Comparison of ENCODE assay signal across 8 cellular contexts in genomic region chr22:41576877-41577276, GRCh38. TPM values are rescaled to one million over a fixed set of nuclear protein-coding genes. Genes with fewer than 3 reads are reported as not detected.
DNase-seq lines count a peak whose midpoint lies in the region; ATAC-seq, FAIRE-seq and TF ChIP-seq lines count a peak whose summit lies in the region.

No MANE protein-coding gene starts in this region.

- H3K27me3 ChIP-seq in CD4-positive, alpha-beta T cell (ENCODE audit: control insufficient read depth, insufficient read depth, low read length): no peaks in the 10 kb centered on the region
- H3K27me3 ChIP-seq in GM23338 (ENCODE audit: insufficient read depth) (no peaks in the 10 kb centered on the region), bronchial epithelial cell (ENCODE audit: control insufficient read depth, insufficient read depth, low read length) (no peaks in the 10 kb centered on the region), HepG2 (ENCODE audit: control insufficient read depth in 1 of 2, insufficient read depth in 2 of 2, low read length in 2 of 2) (no peaks in the 10 kb centered on the region)

- H3K27ac ChIP-seq in CD4-positive, alpha-beta T cell (ENCODE audit: low read depth, low read length): no peak overlapping the region
- H3K27ac ChIP-seq in GM23338 (ENCODE audit: low read depth) (no peak overlapping the region), HepG2 (ENCODE audit: extremely low read length, insufficient read depth, low read length) (no peak overlapping the region)

- no peak overlapping the region for H3K4me3 ChIP-seq in GM23338
- no peak overlapping the region for H3K4me3 ChIP-seq in bronchial epithelial cell (ENCODE audit: low read depth, low read length)
- H3K4me3 ChIP-seq in HepG2 (replicated peaks in 1 of 3; ENCODE audit: insufficient read depth in 1 of 3, low read depth in 2 of 3, low read length in 3 of 3): no peak overlapping the region

- H3K4me1 ChIP-seq in GM23338 (ENCODE audit: insufficient read depth) (no peaks in the 10 kb centered on the region), HepG2 (ENCODE audit: insufficient read depth, low read length) (peaks cover 28% of the 10 kb centered on the region)

- H3K4me1 Mint-ChIP-seq in CD4-positive, alpha-beta T cell (ENCODE audit: low read depth): no peaks in the 10 kb centered on the region
- H3K4me1 Mint-ChIP-seq in GM23338: peaks cover 3% of the 10 kb centered on the region; the same call in 1 of the 3 replicates

- 33% methylated on average over 3 of the region's 9 CpGs for WGBS in HepG2 (ENCODE audit: low lambda C conversion rate)

- H3K79me2 ChIP-seq in GM23338 (replicated peaks; ENCODE audit: insufficient read depth) (no peaks in the 10 kb centered on the region), HepG2 (ENCODE audit: insufficient read depth, low read length) (no peaks in the 10 kb centered on the region)

- CTCF ChIA-PET in CD4-positive, alpha-beta T cell (lab: Charles Lee): no interaction called here
- CTCF ChIA-PET in HepG2 (lab: Yijun Ruan, JAX; ENCODE audit: low intra/inter-chr PET ratio, low total read pairs): interaction anchor here (0.7 to 3.7 kb wide), 8 partner anchors 10 to 44 kb away, joined by 3 to 77 read pairs (median 5); partner anchors contain the start of gene POLR3H

- peak; percentile 16 for TF ChIP-seq CTCF in CD4-positive, alpha-beta T cell (IDR thresholded peaks at IDR 0.05)
- peak; percentile 82 to 99 for TF ChIP-seq CTCF in GM23338 (conservative IDR thresholded peaks at IDR 0.05; ENCODE audit: low read depth in 2 of 2)
- TF ChIP-seq CTCF in bronchial epithelial cell (IDR thresholded peaks at IDR 0.05; ENCODE audit: insufficient read depth, low read length, severe bottlenecking): peak; percentile 63
- TF ChIP-seq CTCF in HepG2 (CRISPR knock-in tag; IDR thresholded peaks at IDR 0.05): peak; percentile 95

- H3K27ac Mint-ChIP-seq in CD4-positive, alpha-beta T cell: no peak overlapping the region
- H3K27ac Mint-ChIP-seq in GM23338: peak overlapping the region; percentile 78; the same call in 1 of the 2 replicates

- POLR2A ChIA-PET in CD4-positive, alpha-beta T cell (lab: Charles Lee): no interaction called here
- POLR2A ChIA-PET in HepG2 (lab: Yijun Ruan, JAX): interaction anchor here (1.0 to 4.5 kb wide), 4 partner anchors 11 to 44 kb away, joined by 4 to 29 read pairs (median 8); partner anchors contain the start of genes DESI1, PMM1 and XRCC6

- H3K36me3 ChIP-seq in GM23338 (ENCODE audit: insufficient read depth): no peaks in the 10 kb centered on the region
- H3K36me3 ChIP-seq in bronchial epithelial cell (ENCODE audit: control insufficient read depth, insufficient read depth, low read length): peaks cover 14% of the 10 kb centered on the region
- H3K36me3 ChIP-seq in HepG2 (replicated peaks in 1 of 2; ENCODE audit: control insufficient read depth in 1 of 2, insufficient read depth in 2 of 2, low read length in 2 of 2): peaks cover 7 to 19% of the 10 kb centered on the region in 2 experiments; a peak in 4 of 5 replicates

- no peak overlapping the region for H3K4me2 ChIP-seq in GM23338
- H3K4me2 ChIP-seq in HepG2 (ENCODE audit: low read depth, low read length): no peak overlapping the region

- H2AFZ ChIP-seq in GM23338: no peak overlapping the region
- no peak overlapping the region for H2AFZ ChIP-seq in HepG2 (ENCODE audit: low read length)

- no peaks in the 10 kb centered on the region for H3K9me3 Mint-ChIP-seq in CD4-positive, alpha-beta T cell
- no peaks in the 10 kb centered on the region; the same call in 2 of the 3 replicates for H3K9me3 Mint-ChIP-seq in GM23338

- no peaks in the 10 kb centered on the region for H3K27me3 Mint-ChIP-seq in CD4-positive, alpha-beta T cell
- H3K27me3 Mint-ChIP-seq in GM23338 (ENCODE audit: insufficient read depth, low read depth, poor library complexity): peaks cover 18% of the 10 kb centered on the region

- FAIRE-seq in bronchial epithelial cell (lab: Jason Lieb, UNC) (no peak), HepG2 (lab: Jason Lieb, UNC) (peak; percentile 94)

- peak; percentile 98 for TF ChIP-seq RAD21 in HepG2 (CRISPR knock-in tag; IDR thresholded peaks at IDR 0.05)

- in situ Hi-C loops in HepG2 (cut with HindIII; ENCODE audit: extremely low pct_ligation_motif_present, low pct_unique_long_range_greater_than_20kb): no loop called here

- peak in 8 of 10 experiments; percentile 7 to 38 (median 14) for DNase-seq in CD4-positive, alpha-beta T cell
- DNase-seq in GM23338 (ENCODE audit: low spot score) (peak; percentile 95), SHP77 (lab: John Stamatoyannopoulos, UW) (peak; percentile 53 to 62), bronchial epithelial cell (ENCODE audit: low read depth) (peak; percentile 39), HepG2 (ENCODE audit: low spot score) (peak; percentile 82), NCI-H2029 (lab: John Stamatoyannopoulos, UW) (no peak)

- TSS peak; percentile 51 for BruUV-seq in HepG2 (replicated peaks; lab: Mats Ljungman, UMichigan)

- no peaks in the 10 kb centered on the region for H3K9me2 ChIP-seq in GM23338 (ENCODE audit: insufficient read depth)

- intact Hi-C loops in CD4-positive, alpha-beta T cell (cut with DNase I, micrococcal nuclease): no loop called here
- intact Hi-C loops in HepG2 (cut with micrococcal nuclease; ENCODE audit: unreplicated experiment): loop anchor here (2.0 kb wide), 1 partner anchor 20 kb away; no protein-coding TSS in a partner anchor

- peak; percentile 62 for ATAC-seq in CD4-positive, alpha-beta T cell (ENCODE audit: poor library complexity)
- ATAC-seq in GM23338 (peak; percentile 96), HepG2 (peak; percentile 91), GM21786 (IDR thresholded peaks at IDR 0.05; ENCODE audit: unreplicated experiment) (no peak), HG02571 (IDR thresholded peaks at IDR 0.05; ENCODE audit: unreplicated experiment) (no peak)

- H3K4me3 Mint-ChIP-seq in CD4-positive, alpha-beta T cell: no peak overlapping the region
- no peak overlapping the region for H3K4me3 Mint-ChIP-seq in GM23338

- no peak overlapping the region for H3K9ac ChIP-seq in HepG2 (ENCODE audit: insufficient read depth, low read depth, low read length)

- H3K9me3 ChIP-seq in CD4-positive, alpha-beta T cell (ENCODE audit: control insufficient read depth, low read length): no peaks in the 10 kb centered on the region
- H3K9me3 ChIP-seq in HepG2 (ENCODE audit: low read length): no peaks in the 10 kb centered on the region

- H3F3A ChIP-seq in GM23338 (replicated peaks; ENCODE audit: low read depth): no peaks in the 10 kb centered on the region

- H4K20me1 ChIP-seq in GM23338 (replicated peaks; ENCODE audit: insufficient read depth) (no peaks in the 10 kb centered on the region; the same call in 1 of the 2 replicates), HepG2 (ENCODE audit: insufficient read depth, low read length) (no peaks in the 10 kb centered on the region)

- TF ChIP-seq EP300 in HepG2 (IDR thresholded peaks at IDR 0.05; ENCODE audit: low read depth in 2 of 2, low read length in 2 of 2): no peak
- TF ChIP-seq EP300 in HepG2 (CRISPR knock-in tag; IDR thresholded peaks at IDR 0.05; ENCODE audit: borderline replicate concordance): no peak

- peaks cover 33% of the 10 kb centered on the region for H3K36me3 Mint-ChIP-seq in CD4-positive, alpha-beta T cell (ENCODE audit: low read depth)
- H3K36me3 Mint-ChIP-seq in GM23338 (ENCODE audit: low read depth): peaks cover 3% of the 10 kb centered on the region; the same call in 1 of the 3 replicates

- 0 out of 4 replicates have a peak, but pooled peaks of 1 of the 2 experiments have one; percentile 17 for TF ChIP-seq POLR2A in HepG2 (IDR thresholded peaks at IDR 0.05; ENCODE audit: insufficient read depth in 1 of 2, low read depth in 2 of 2, low read length in 2 of 2)

RNA-seq across cellular contexts. Expression of gene PMM1, which starts 12.8 kb away (rescaled TPM):
- 10 to 100 TPM; 24.8 to 25.5 TPM for total RNA-seq in CD4-positive, alpha-beta T cell
- total RNA-seq in GM23338 (2014; rRNA removed; shearing (Covaris generic)): 8.7 and 12.1 TPM in 2 replicates
- polyA plus RNA-seq in GM23338 (2016; fragmentation: Nextera tagmentation; extraction: Ambion mirVana): 9.9 TPM in 2 replicates
- 17.4 and 23.6 TPM in 2 replicates for total RNA-seq in bronchial epithelial cell
- total RNA-seq in HepG2 (2016; rRNA removed; fragmentation: Illumina TruSeq; extraction: Trizol): 17.8 and 23.0 TPM in 2 replicates
- 9.2 and 11.2 TPM in 2 replicates for total RNA-seq in HepG2 (2016; cell fraction: cytosol; rRNA removed; fragmentation: Illumina TruSeq; extraction: Trizol; ENCODE audit: low read depth)
- total RNA-seq in HepG2 (2016; cell fraction: insoluble cytoplasmic fraction; rRNA removed; fragmentation: Illumina TruSeq; extraction: Trizol): 18.6 and 19.0 TPM in 2 replicates
- 17.5 and 18.7 TPM in 2 replicates for total RNA-seq in HepG2 (2016; cell fraction: membrane; rRNA removed; fragmentation: Illumina TruSeq; extraction: Trizol)
- 16.8 and 18.6 TPM in 2 replicates for total RNA-seq in HepG2 (2016; cell fraction: nucleus; rRNA removed; fragmentation: Illumina TruSeq; extraction: Trizol)
- polyA plus RNA-seq in HepG2 (2011; rRNA removed): 95.6 and 100 TPM in 2 replicates
- 119 and 132 TPM in 2 replicates for polyA plus RNA-seq in HepG2 (2011; cell fraction: cytosol; rRNA removed)
- 140 and 147 TPM in 2 replicates for polyA plus RNA-seq in HepG2 (2011; cell fraction: nucleus; rRNA removed)
- polyA plus RNA-seq in HepG2 (2012): 63.2 and 90.3 TPM in 2 replicates
- 21.5 and 21.9 TPM in 2 replicates for polyA plus RNA-seq in HepG2 (2016; cell fraction: cytosol; fragmentation: Illumina TruSeq; extraction: Trizol; ENCODE audit: low read depth)
- polyA plus RNA-seq in HepG2 (2016; cell fraction: insoluble cytoplasmic fraction; fragmentation: Illumina TruSeq; extraction: Trizol; ENCODE audit: low read depth): 35.6 and 42.4 TPM in 2 replicates
- 24.2 and 24.7 TPM in 2 replicates for polyA plus RNA-seq in HepG2 (2016; cell fraction: membrane; fragmentation: Illumina TruSeq; extraction: Trizol; ENCODE audit: low read depth)
- 46.6 and 53.0 TPM in 2 replicates for polyA plus RNA-seq in HepG2 (2016; cell fraction: nucleus; fragmentation: Illumina TruSeq; extraction: Trizol; ENCODE audit: insufficient read depth, low read depth)
- 13.2 and 78.6 TPM in 2 replicates for polyA minus RNA-seq in HepG2 (2011; rRNA and poly(A)+ RNA removed; ENCODE audit: low replicate concordance)
- 35.6 and 37.7 TPM in 2 replicates for polyA minus RNA-seq in HepG2 (2011; cell fraction: cytosol; rRNA and poly(A)+ RNA removed)
- polyA minus RNA-seq in HepG2 (2011; cell fraction: nucleus; rRNA and poly(A)+ RNA removed): 26.9 and 27.8 TPM in 2 replicates

RNA-seq across cellular contexts. Expression of gene CSDC2, which starts 16.1 kb away (rescaled TPM):
- not detected for total RNA-seq in CD4-positive, alpha-beta T cell
- total RNA-seq in GM23338 (2014; rRNA removed; shearing (Covaris generic)): 0.35 and 0.47 TPM in 2 replicates
- polyA plus RNA-seq in GM23338 (2016; fragmentation: Nextera tagmentation; extraction: Ambion mirVana) (0.45 and 0.50 TPM in 2 replicates), HepG2 (2011; rRNA removed) (0.26 and 0.47 TPM in 2 replicates)
- total RNA-seq in bronchial epithelial cell (under 0.01 TPM in 1 of 2 replicates, not detected in the other), HepG2 (2016; rRNA removed; fragmentation: Illumina TruSeq; extraction: Trizol) (0.11 and 0.17 TPM in 2 replicates)
- 0.18 TPM in 1 of 2 replicates, not detected in the other for total RNA-seq in HepG2 (2016; cell fraction: cytosol; rRNA removed; fragmentation: Illumina TruSeq; extraction: Trizol; ENCODE audit: low read depth)
- total RNA-seq in HepG2 (2016; cell fraction: insoluble cytoplasmic fraction; rRNA removed; fragmentation: Illumina TruSeq; extraction: Trizol): 0.12 and 0.28 TPM in 2 replicates
- 0.07 and 0.09 TPM in 2 replicates for total RNA-seq in HepG2 (2016; cell fraction: membrane; rRNA removed; fragmentation: Illumina TruSeq; extraction: Trizol)
- not detected in 2 replicates for total RNA-seq in HepG2 (2016; cell fraction: nucleus; rRNA removed; fragmentation: Illumina TruSeq; extraction: Trizol)
- 0.24 and 0.38 TPM in 2 replicates for polyA plus RNA-seq in HepG2 (2011; cell fraction: cytosol; rRNA removed)
- polyA plus RNA-seq in HepG2 (2011; cell fraction: nucleus; rRNA removed): 0.96 and 1.1 TPM in 2 replicates
- 0.16 and 0.33 TPM in 2 replicates for polyA plus RNA-seq in HepG2 (2012)
- polyA plus RNA-seq in HepG2 (2016; cell fraction: cytosol; fragmentation: Illumina TruSeq; extraction: Trizol; ENCODE audit: low read depth): 0.03 and 0.05 TPM in 2 replicates
- 0.41 TPM in 1 of 2 replicates, not detected in the other for polyA plus RNA-seq in HepG2 (2016; cell fraction: insoluble cytoplasmic fraction; fragmentation: Illumina TruSeq; extraction: Trizol; ENCODE audit: low read depth)
- polyA plus RNA-seq in HepG2 (2016; cell fraction: membrane; fragmentation: Illumina TruSeq; extraction: Trizol; ENCODE audit: low read depth): 0.08 and 0.15 TPM in 2 replicates
- 0.22 and 0.27 TPM in 2 replicates for polyA plus RNA-seq in HepG2 (2016; cell fraction: nucleus; fragmentation: Illumina TruSeq; extraction: Trizol; ENCODE audit: insufficient read depth, low read depth)
- polyA minus RNA-seq in HepG2 (2011; rRNA and poly(A)+ RNA removed; ENCODE audit: low replicate concordance): 0.40 and 0.82 TPM in 2 replicates
- 0.26 and 0.40 TPM in 2 replicates for polyA minus RNA-seq in HepG2 (2011; cell fraction: cytosol; rRNA and poly(A)+ RNA removed)
- 0.12 and 0.13 TPM in 2 replicates for polyA minus RNA-seq in HepG2 (2011; cell fraction: nucleus; rRNA and poly(A)+ RNA removed)

RNA-seq across cellular contexts. Expression of gene POLR3H, which starts 32.6 kb away (rescaled TPM):
- 10 to 100 TPM; 13.4 to 17.3 TPM for total RNA-seq in CD4-positive, alpha-beta T cell
- 18.6 and 19.0 TPM in 2 replicates for total RNA-seq in GM23338 (2014; rRNA removed; shearing (Covaris generic))
- 26.5 and 28.7 TPM in 2 replicates for polyA plus RNA-seq in GM23338 (2016; fragmentation: Nextera tagmentation; extraction: Ambion mirVana)
- total RNA-seq in bronchial epithelial cell: 14.3 and 28.2 TPM in 2 replicates
- total RNA-seq in HepG2 (2016; rRNA removed; fragmentation: Illumina TruSeq; extraction: Trizol): 28.6 and 30.3 TPM in 2 replicates
- total RNA-seq in HepG2 (2016; cell fraction: cytosol; rRNA removed; fragmentation: Illumina TruSeq; extraction: Trizol; ENCODE audit: low read depth): 13.1 and 13.9 TPM in 2 replicates
- total RNA-seq in HepG2 (2016; cell fraction: insoluble cytoplasmic fraction; rRNA removed; fragmentation: Illumina TruSeq; extraction: Trizol): 27.8 and 29.2 TPM in 2 replicates
- total RNA-seq in HepG2 (2016; cell fraction: membrane; rRNA removed; fragmentation: Illumina TruSeq; extraction: Trizol): 33.4 and 34.4 TPM in 2 replicates
- 20.8 and 24.8 TPM in 2 replicates for total RNA-seq in HepG2 (2016; cell fraction: nucleus; rRNA removed; fragmentation: Illumina TruSeq; extraction: Trizol)
- 10.3 and 11.2 TPM in 2 replicates for polyA plus RNA-seq in HepG2 (2011; rRNA removed)
- polyA plus RNA-seq in HepG2 (2011; cell fraction: cytosol; rRNA removed): 8.4 and 9.9 TPM in 2 replicates
- polyA plus RNA-seq in HepG2 (2011; cell fraction: nucleus; rRNA removed): 10.0 and 10.5 TPM in 2 replicates
- 8.6 and 11.1 TPM in 2 replicates for polyA plus RNA-seq in HepG2 (2012)
- 40.9 and 52.2 TPM in 2 replicates for polyA plus RNA-seq in HepG2 (2016; cell fraction: cytosol; fragmentation: Illumina TruSeq; extraction: Trizol; ENCODE audit: low read depth)
- 37.9 and 45.4 TPM in 2 replicates for polyA plus RNA-seq in HepG2 (2016; cell fraction: insoluble cytoplasmic fraction; fragmentation: Illumina TruSeq; extraction: Trizol; ENCODE audit: low read depth)
- polyA plus RNA-seq in HepG2 (2016; cell fraction: membrane; fragmentation: Illumina TruSeq; extraction: Trizol; ENCODE audit: low read depth): 50.3 and 61.8 TPM in 2 replicates
- 38.0 and 40.7 TPM in 2 replicates for polyA plus RNA-seq in HepG2 (2016; cell fraction: nucleus; fragmentation: Illumina TruSeq; extraction: Trizol; ENCODE audit: insufficient read depth, low read depth)
- 18.2 and 44.3 TPM in 2 replicates for polyA minus RNA-seq in HepG2 (2011; rRNA and poly(A)+ RNA removed; ENCODE audit: low replicate concordance)
- polyA minus RNA-seq in HepG2 (2011; cell fraction: cytosol; rRNA and poly(A)+ RNA removed): 3.3 and 3.9 TPM in 2 replicates
- polyA minus RNA-seq in HepG2 (2011; cell fraction: nucleus; rRNA and poly(A)+ RNA removed): 16.3 and 17.3 TPM in 2 replicates

RNA-seq across cellular contexts. Expression of gene DESI1, which starts 44.0 kb away (rescaled TPM):
- total RNA-seq in CD4-positive, alpha-beta T cell: 10 to 100 TPM; 12.7 to 13.0 TPM
- total RNA-seq in GM23338 (2014; rRNA removed; shearing (Covaris generic)): 40.4 and 53.8 TPM in 2 replicates
- 33.7 and 37.9 TPM in 2 replicates for polyA plus RNA-seq in GM23338 (2016; fragmentation: Nextera tagmentation; extraction: Ambion mirVana)
- 10.8 and 17.5 TPM in 2 replicates for total RNA-seq in bronchial epithelial cell
- total RNA-seq in HepG2 (2016; rRNA removed; fragmentation: Illumina TruSeq; extraction: Trizol): 19.3 and 21.6 TPM in 2 replicates
- 10.7 and 14.0 TPM in 2 replicates for total RNA-seq in HepG2 (2016; cell fraction: cytosol; rRNA removed; fragmentation: Illumina TruSeq; extraction: Trizol; ENCODE audit: low read depth)
- 18.7 and 21.0 TPM in 2 replicates for total RNA-seq in HepG2 (2016; cell fraction: insoluble cytoplasmic fraction; rRNA removed; fragmentation: Illumina TruSeq; extraction: Trizol)
- 20.4 and 22.8 TPM in 2 replicates for total RNA-seq in HepG2 (2016; cell fraction: membrane; rRNA removed; fragmentation: Illumina TruSeq; extraction: Trizol)
- 19.0 and 20.5 TPM in 2 replicates for total RNA-seq in HepG2 (2016; cell fraction: nucleus; rRNA removed; fragmentation: Illumina TruSeq; extraction: Trizol)
- polyA plus RNA-seq in HepG2 (2011; rRNA removed): 29.2 and 34.2 TPM in 2 replicates
- 20.1 and 22.1 TPM in 2 replicates for polyA plus RNA-seq in HepG2 (2011; cell fraction: cytosol; rRNA removed)
- 41.4 and 55.5 TPM in 2 replicates for polyA plus RNA-seq in HepG2 (2011; cell fraction: nucleus; rRNA removed)
- polyA plus RNA-seq in HepG2 (2012): 17.3 and 22.8 TPM in 2 replicates
- polyA plus RNA-seq in HepG2 (2016; cell fraction: cytosol; fragmentation: Illumina TruSeq; extraction: Trizol; ENCODE audit: low read depth): 20.0 and 28.7 TPM in 2 replicates
- 23.9 and 26.6 TPM in 2 replicates for polyA plus RNA-seq in HepG2 (2016; cell fraction: insoluble cytoplasmic fraction; fragmentation: Illumina TruSeq; extraction: Trizol; ENCODE audit: low read depth)
- 30.2 and 33.5 TPM in 2 replicates for polyA plus RNA-seq in HepG2 (2016; cell fraction: membrane; fragmentation: Illumina TruSeq; extraction: Trizol; ENCODE audit: low read depth)
- polyA plus RNA-seq in HepG2 (2016; cell fraction: nucleus; fragmentation: Illumina TruSeq; extraction: Trizol; ENCODE audit: insufficient read depth, low read depth): 57.4 and 61.7 TPM in 2 replicates
- polyA minus RNA-seq in HepG2 (2011; rRNA and poly(A)+ RNA removed; ENCODE audit: low replicate concordance): 47.2 and 80.3 TPM in 2 replicates
- polyA minus RNA-seq in HepG2 (2011; cell fraction: cytosol; rRNA and poly(A)+ RNA removed): 15.8 TPM in 2 replicates
- polyA minus RNA-seq in HepG2 (2011; cell fraction: nucleus; rRNA and poly(A)+ RNA removed): 24.3 and 36.3 TPM in 2 replicates

RNA-seq across cellular contexts. Expression of gene XRCC6, which starts 44.2 kb away (rescaled TPM):
- total RNA-seq in CD4-positive, alpha-beta T cell: 100 to 1,000 TPM; 162 TPM
- 495 and 498 TPM in 2 replicates for total RNA-seq in GM23338 (2014; rRNA removed; shearing (Covaris generic))
- 351 and 352 TPM in 2 replicates for polyA plus RNA-seq in GM23338 (2016; fragmentation: Nextera tagmentation; extraction: Ambion mirVana)
- 229 and 266 TPM in 2 replicates for total RNA-seq in bronchial epithelial cell
- 625 and 944 TPM in 2 replicates for total RNA-seq in HepG2 (2016; rRNA removed; fragmentation: Illumina TruSeq; extraction: Trizol)
- 53.4 and 61.8 TPM in 2 replicates for total RNA-seq in HepG2 (2016; cell fraction: cytosol; rRNA removed; fragmentation: Illumina TruSeq; extraction: Trizol; ENCODE audit: low read depth)
- total RNA-seq in HepG2 (2016; cell fraction: insoluble cytoplasmic fraction; rRNA removed; fragmentation: Illumina TruSeq; extraction: Trizol): 635 and 912 TPM in 2 replicates
- total RNA-seq in HepG2 (2016; cell fraction: membrane; rRNA removed; fragmentation: Illumina TruSeq; extraction: Trizol): 124 and 145 TPM in 2 replicates
- total RNA-seq in HepG2 (2016; cell fraction: nucleus; rRNA removed; fragmentation: Illumina TruSeq; extraction: Trizol): 234 and 241 TPM in 2 replicates
- 109 and 124 TPM in 2 replicates for polyA plus RNA-seq in HepG2 (2011; rRNA removed)
- 106 and 126 TPM in 2 replicates for polyA plus RNA-seq in HepG2 (2011; cell fraction: cytosol; rRNA removed)
- 30.7 and 40.3 TPM in 2 replicates for polyA plus RNA-seq in HepG2 (2011; cell fraction: nucleus; rRNA removed)
- polyA plus RNA-seq in HepG2 (2012): 246 and 411 TPM in 2 replicates
- 34.4 and 42.4 TPM in 2 replicates for polyA plus RNA-seq in HepG2 (2016; cell fraction: cytosol; fragmentation: Illumina TruSeq; extraction: Trizol; ENCODE audit: low read depth)
- 671 and 701 TPM in 2 replicates for polyA plus RNA-seq in HepG2 (2016; cell fraction: insoluble cytoplasmic fraction; fragmentation: Illumina TruSeq; extraction: Trizol; ENCODE audit: low read depth)
- polyA plus RNA-seq in HepG2 (2016; cell fraction: membrane; fragmentation: Illumina TruSeq; extraction: Trizol; ENCODE audit: low read depth): 64.7 and 77.0 TPM in 2 replicates
- polyA plus RNA-seq in HepG2 (2016; cell fraction: nucleus; fragmentation: Illumina TruSeq; extraction: Trizol; ENCODE audit: insufficient read depth, low read depth): 237 and 254 TPM in 2 replicates
- polyA minus RNA-seq in HepG2 (2011; rRNA and poly(A)+ RNA removed; ENCODE audit: low replicate concordance): 102 and 167 TPM in 2 replicates
- polyA minus RNA-seq in HepG2 (2011; cell fraction: cytosol; rRNA and poly(A)+ RNA removed): 71.6 and 76.1 TPM in 2 replicates
- 38.2 and 41.5 TPM in 2 replicates for polyA minus RNA-seq in HepG2 (2011; cell fraction: nucleus; rRNA and poly(A)+ RNA removed)

Comparison
In these comparisons a context has a peak if more than half of its experiments do, and no peak if none do; other contexts are left out.
1. ATAC-seq: peak in CD4-positive, alpha-beta T cell (single experiment), GM23338 (single experiment) and HepG2 (single experiment); none in GM21786 (single experiment) and HG02571 (single experiment).
2. CTCF ChIP-seq: peak in every context shown above with its lines; median percentile 95 in HepG2; 90 in GM23338; 63 in bronchial epithelial cell; 16 in CD4-positive, alpha-beta T cell.